ENCODE assay signal across 15 cellular contexts in genomic region chr3:126412841-126413692, GRCh38. TPM values are rescaled to one million over a fixed set of nuclear protein-coding genes. Genes with fewer than 3 reads are reported as not detected.
DNase-seq lines count a peak whose midpoint lies in the region; ATAC-seq lines count a peak whose summit lies in the region.
"Had no signal": no experiment of that assay in that cellular context is flagged by ENCODE, and none has a peak within 500 bp of the region (broad histone marks: within the 10 kb centered on the region; RNA-seq: fewer than 3 reads in every experiment).

No MANE protein-coding gene starts in this region.

- peaks cover 75% of the 10 kb centered on the region for H3K27me3 Mint-ChIP-seq in activated naive CD4-positive, alpha-beta T cell treated with anti-CD3 and anti-CD28 coated beads, Interleukin-2, amount 10 ng/mL, durations not matched to agents 7 days and 5 days

- intact Hi-C loops in cardiac septum (cut with DNase I) = no loop called here
- intact Hi-C loops in Right ventricle myocardium superior (cut with DNase I) = no loop called here
- intact Hi-C loops in sciatic nerve (cut with DNase I) = no loop called here

- DNase-seq in cardiac septum (ENCODE audit: low spot score) = peak; percentile 55
- no peak for DNase-seq in Right ventricle myocardium superior
- peak; percentile 57 for DNase-seq in mesenteric fat pad (ENCODE audit: low spot score)
- peak; percentile 30 for DNase-seq in sciatic nerve (ENCODE audit: low spot score)
- DNase-seq in NCI-H1694 treated with DMSO at 0.1 percent for 48 hours (lab: John Stamatoyannopoulos, UW) = no peak
- no peak for DNase-seq in activated naive CD4-positive, alpha-beta T cell treated with anti-CD3 and anti-CD28 coated beads, Interleukin-2, amount 10 ng/mL, durations not matched to agents 7 days and 5 days
- DNase-seq in glomerular visceral epithelial cell (ENCODE audit: extremely low spot score) = no peak
- DNase-seq: 8988T; AML-193; CD8-positive, alpha-beta memory T cell; DMS 273 treated with DMSO at 0.1 percent for 48 hours had no signal

- H3K4me3 Mint-ChIP-seq in activated naive CD4-positive, alpha-beta T cell treated with anti-CD3 and anti-CD28 coated beads, Interleukin-2, amount 10 ng/mL, durations not matched to agents 7 days and 5 days = no peak overlapping the region
- H3K4me3 Mint-ChIP-seq: CD8-positive, alpha-beta memory T cell had no signal

- CTCF ChIA-PET in activated naive CD4-positive, alpha-beta T cell treated with anti-CD3 and anti-CD28 coated beads, Interleukin-2, amount 10 ng/mL, durations not matched to agents 7 days and 5 days (lab: Charles Lee) = no interaction called here

- no peak for ATAC-seq in Right ventricle myocardium superior (ENCODE audit: poor library complexity)
- ATAC-seq in sciatic nerve = no peak
- no peak for ATAC-seq in GM18502 (IDR thresholded peaks at IDR 0.05; ENCODE audit: poor library complexity, unreplicated experiment)

- H3K36me3 Mint-ChIP-seq in activated naive CD4-positive, alpha-beta T cell treated with anti-CD3 and anti-CD28 coated beads, Interleukin-2, amount 10 ng/mL, durations not matched to agents 7 days and 5 days = no peaks in the 10 kb centered on the region
- H3K36me3 Mint-ChIP-seq: CD8-positive, alpha-beta memory T cell had no signal

- H3K27ac Mint-ChIP-seq in activated naive CD4-positive, alpha-beta T cell treated with anti-CD3 and anti-CD28 coated beads, Interleukin-2, amount 10 ng/mL, durations not matched to agents 7 days and 5 days = no peak overlapping the region
- H3K27ac Mint-ChIP-seq: CD8-positive, alpha-beta memory T cell had no signal

- no peaks in the 10 kb centered on the region for H3K9me3 Mint-ChIP-seq in activated naive CD4-positive, alpha-beta T cell treated with anti-CD3 and anti-CD28 coated beads, Interleukin-2, amount 10 ng/mL, durations not matched to agents 7 days and 5 days
- H3K9me3 Mint-ChIP-seq: CD8-positive, alpha-beta memory T cell had no signal

- no peaks in the 10 kb centered on the region for H3K4me1 Mint-ChIP-seq in activated naive CD4-positive, alpha-beta T cell treated with anti-CD3 and anti-CD28 coated beads, Interleukin-2, amount 10 ng/mL, durations not matched to agents 7 days and 5 days
- H3K4me1 Mint-ChIP-seq: CD8-positive, alpha-beta memory T cell had no signal

RNA-seq across cellular contexts. Expression of gene CFAP100, which starts 18.4 kb away (rescaled TPM):
- total RNA-seq in cardiac septum (not detected), Right ventricle myocardium superior (not detected), mesenteric fat pad (not detected), sciatic nerve (1.5 TPM)
- total RNA-seq: Caco-2; CD8-positive, alpha-beta memory T cell; Daoy; HepG2 had no signal

RNA-seq across cellular contexts. Expression of gene KLF15, which starts 55.9 kb away (rescaled TPM):
- 11.5 TPM for total RNA-seq in cardiac septum
- total RNA-seq in Right ventricle myocardium superior = 34.0 TPM
- 53.8 TPM for total RNA-seq in mesenteric fat pad
- total RNA-seq in sciatic nerve = 22.7 TPM

Comparison
In these comparisons a context has a peak if more than half of its experiments do, and no peak if none do; other contexts are left out.
1. DNase-seq: peak in cardiac septum (single experiment), mesenteric fat pad (single experiment) and sciatic nerve (single experiment); none in Right ventricle myocardium superior (single experiment), NCI-H1694 treated with DMSO at 0.1 percent for 48 hours (single experiment), activated naive CD4-positive, alpha-beta T cell treated with anti-CD3 and anti-CD28 coated beads, Interleukin-2, amount 10 ng/mL, durations not matched to agents 7 days and 5 days (single experiment) and glomerular visceral epithelial cell (single experiment).